ENCODE assay signal across 15 cellular contexts in genomic region chr12:49869816-49870500, GRCh38. TPM values are rescaled to one million over a fixed set of nuclear protein-coding genes. Genes with fewer than 3 reads are reported as not detected.
DNase-seq lines count a peak whose midpoint lies in the region; ATAC-seq and TF ChIP-seq lines count a peak whose summit lies in the region.
"Had no signal": no experiment of that assay in that cellular context is flagged by ENCODE, and none has a peak within 500 bp of the region (broad histone marks: within the 10 kb centered on the region; RNA-seq: fewer than 3 reads in every experiment).

No MANE protein-coding gene starts in this region.

- H3K27me3 ChIP-seq in gastroesophageal sphincter, result peaks cover 6% of the 10 kb centered on the region
- no peaks in the 10 kb centered on the region for H3K27me3 ChIP-seq in uterus
- H3K27me3 ChIP-seq: SJSA1 had no signal

- H3K9me3 ChIP-seq in gastroesophageal sphincter, result no peaks in the 10 kb centered on the region
- no peaks in the 10 kb centered on the region for H3K9me3 ChIP-seq in uterus
- H3K9me3 ChIP-seq: SJSA1 had no signal

- ATAC-seq in gastroesophageal sphincter (no peak), omental fat pad (ENCODE audit: low FRiP score) (peak; percentile 1), GM18511 (IDR thresholded peaks at IDR 0.05; ENCODE audit: unreplicated experiment) (no peak), HG02642 (IDR thresholded peaks at IDR 0.05; ENCODE audit: poor library complexity, unreplicated experiment) (no peak)
- ATAC-seq: natural killer cell treated with Interleukin-12 subunit alpha and Interleukin-12 subunit beta and Interleukin-15 and Interleukin-18, amount 100 ng/mL, for 72 hours; stimulated activated memory B cell treated with anti-CD40 and anti-IgM and Interleukin-4, amounts not matched to agents 10 μg/mL and 1 μg/mL and 100 μg/mL, for 72 hours had no signal

- no peak for TF ChIP-seq EP300 in gastroesophageal sphincter (IDR thresholded peaks at IDR 0.05)

- H3K27ac ChIP-seq in gastroesophageal sphincter, result peak overlapping the region in 3 of 4 donors; percentile 57 to 64 (median 58)
- peak overlapping the region; percentile 72 to 88 for H3K27ac ChIP-seq in uterus
- H3K27ac ChIP-seq: 22Rv1, SJSA1 had no signal

- peaks cover 0 to 34% (median 15%) of the 10 kb centered on the region in 3 donors for H3K4me1 ChIP-seq in gastroesophageal sphincter
- peaks cover 15 to 20% of the 10 kb centered on the region in 2 donors for H3K4me1 ChIP-seq in uterus
- H3K4me1 ChIP-seq: SJSA1 had no signal

- H3K36me3 ChIP-seq in gastroesophageal sphincter (no peaks in the 10 kb centered on the region), uterus (no peaks in the 10 kb centered on the region)
- H3K36me3 ChIP-seq: SJSA1 had no signal

- no peak for TF ChIP-seq CTCF in gastroesophageal sphincter (IDR thresholded peaks at IDR 0.05)
- no peak for TF ChIP-seq CTCF in omental fat pad (IDR thresholded peaks at IDR 0.05)
- no peak for TF ChIP-seq CTCF in uterus (IDR thresholded peaks at IDR 0.05)

- peak; percentile 26 for DNase-seq in activated CD8-positive, alpha-beta memory T cell treated with anti-CD3 and anti-CD28 coated beads for 24 hours
- DNase-seq in activated CD8-positive, alpha-beta memory T cell treated with anti-CD3 and anti-CD28 coated beads, Interleukin-2, amount 50 U/mL, for 48 hours, result no peak
- DNase-seq in omental fat pad (ENCODE audit: low spot score), result no peak
- peak in 1 of 2 donors; percentile 33 for DNase-seq in uterus
- no peak for DNase-seq in Kasumi-1 (lab: John Stamatoyannopoulos, UW)
- DNase-seq: activated CD4-positive, alpha-beta T cell treated with anti-CD3 and anti-CD28 coated beads, Interleukin-2, amount 50 U/mL, for 4 hours; CD4-positive, CD25-positive, alpha-beta regulatory T cell had no signal

- intact Hi-C loops in uterus (cut with DNase I; ENCODE audit: low total_unique reads), result loop anchor here (5.0 kb wide), 1 partner anchor 97 kb away; no protein-coding TSS in a partner anchor

- 94 to 97% methylated on average over 2 to 6 of the region's 14 CpGs for WGBS in gastroesophageal sphincter (ENCODE audit: low coverage in 1 of 2), 2 donors

- H3K4me3 ChIP-seq in gastroesophageal sphincter (no peak overlapping the region), uterus (no peak overlapping the region)
- H3K4me3 ChIP-seq: SJSA1 had no signal

- TF ChIP-seq POLR2A in gastroesophageal sphincter (IDR thresholded peaks at IDR 0.05), result no peak
- TF ChIP-seq POLR2A in uterus (IDR thresholded peaks at IDR 0.05), result no peak

RNA-seq across cellular contexts. Expression of gene BCDIN3D, which starts 27.1 kb away (rescaled TPM):
- total RNA-seq in gastroesophageal sphincter (1 to 10 TPM; 2.6 to 4.7 (median 3.4) TPM), omental fat pad (1 to 10 TPM; 1.9 to 3.5 (median 2.8) TPM), uterus (1 to 10 TPM; 2.1 to 7.2 (median 2.7) TPM)

RNA-seq across cellular contexts. Expression of gene FAIM2, which starts 33.7 kb away (rescaled TPM):
- total RNA-seq in gastroesophageal sphincter, result 1 to 10 TPM; 3.4 to 7.4 (median 5.9) TPM
- 1 to 10 TPM in 3 of 4 donors, under 1 TPM in 1; 0.36 to 6.1 (median 3.1) TPM for total RNA-seq in omental fat pad
- 10 to 100 TPM in 1 of 4 donors, 1 to 10 TPM in 3; 1.0 to 11.9 (median 5.5) TPM for total RNA-seq in uterus
- total RNA-seq: dermis blood vessel endothelial cell, SJSA1 had no signal

RNA-seq across cellular contexts. Expression of gene NCKAP5L, which starts 41.7 kb away (rescaled TPM):
- total RNA-seq in gastroesophageal sphincter (10 to 100 TPM; 15.3 to 27.5 (median 19.0) TPM), omental fat pad (10 to 100 TPM; 14.2 to 20.3 (median 17.6) TPM), uterus (10 to 100 TPM in 2 of 4 donors, 1 to 10 TPM in 2; 4.1 to 26.1 (median 11.5) TPM)
